Comparison of ENCODE assay signal across 8 cellular contexts in the genomic region with DNA sequence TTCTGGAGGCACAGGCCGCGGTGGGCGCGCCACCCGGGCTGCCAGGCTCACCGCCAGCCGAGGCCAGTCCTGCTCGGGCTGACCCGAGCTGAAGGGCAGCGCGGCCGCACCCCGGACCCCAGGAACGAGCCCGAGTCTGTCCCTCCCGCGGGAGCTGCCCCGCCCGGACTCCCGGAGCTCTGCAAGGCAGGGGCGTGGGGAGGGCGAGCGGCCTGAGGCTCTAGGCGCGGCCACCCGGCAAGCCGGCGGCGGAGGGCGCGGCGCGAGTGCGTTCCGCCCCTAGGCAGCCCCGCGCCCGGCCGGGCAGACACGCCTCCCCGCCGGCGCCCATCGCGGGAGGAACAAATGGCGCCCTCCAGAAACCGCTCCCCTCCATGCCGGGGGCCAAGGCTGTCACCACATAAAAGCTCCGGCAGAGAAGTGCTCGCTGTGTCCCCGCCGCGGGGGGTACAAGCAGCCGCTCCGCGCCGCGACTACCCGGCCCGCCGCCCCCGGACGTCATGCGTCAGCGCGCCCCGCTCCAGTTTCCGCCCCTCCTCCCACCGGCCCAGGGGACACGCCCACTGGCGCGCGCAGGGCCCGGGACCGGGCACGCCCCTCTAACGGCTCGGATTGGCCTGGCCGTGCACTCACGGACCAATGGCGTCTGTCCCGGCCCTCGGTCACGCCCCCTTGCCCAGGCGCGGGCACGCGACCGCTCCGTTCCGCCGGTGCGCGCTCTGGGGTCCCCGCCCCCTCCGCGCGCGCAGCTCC. TPM values are rescaled to one million over a fixed set of nuclear protein-coding genes. Genes with fewer than 3 reads are reported as not detected.
DNase-seq lines count a peak whose midpoint lies in the region; ATAC-seq, FAIRE-seq and TF ChIP-seq lines count a peak whose summit lies in the region.

No MANE protein-coding gene starts in this region.

- peak overlapping the region; percentile 70 for H3K4me3 ChIP-seq in mesodermal cell (ENCODE audit: extremely low read depth, insufficient read depth, low read length, poor library complexity, severe bottlenecking)

- FAIRE-seq in HTR-8/SVneo (lab: Jason Lieb, UNC), result peak; percentile 99

- ATAC-seq in GM21390 (IDR thresholded peaks at IDR 0.05; ENCODE audit: unreplicated experiment), result peak; percentile 58

- no peak for TF ChIP-seq CTCF in Calu3 (IDR thresholded peaks at IDR 0.05; ENCODE audit: unreplicated experiment)
- no peak for TF ChIP-seq CTCF in endothelial cell (IDR thresholded peaks at IDR 0.05; ENCODE audit: unreplicated experiment)

- H3K4me1 ChIP-seq in mesodermal cell (ENCODE audit: control insufficient read depth, insufficient read depth, low read length, poor library complexity, severe bottlenecking), result peaks cover 12% of the 10 kb centered on the region

- H3K9me3 ChIP-seq in mesodermal cell (ENCODE audit: control insufficient read depth, low read length), result no peaks in the 10 kb centered on the region

- H3K4me3 Mint-ChIP-seq in Calu3 (ENCODE audit: low read depth, unreplicated experiment), result peak overlapping the region; percentile 70
- H3K4me3 Mint-ChIP-seq in endothelial cell (ENCODE audit: unreplicated experiment), result peak overlapping the region; percentile 82

- intact Hi-C loops in Calu3 (cut with micrococcal nuclease; ENCODE audit: unreplicated experiment), result loop anchor here (10.0 kb wide), 1 partner anchor 111 kb away; no protein-coding TSS in a partner anchor

- no TSS peak for BruUV-seq in Calu3 (replicated peaks; lab: Mats Ljungman, UMichigan)

- H3K36me3 ChIP-seq in mesodermal cell (ENCODE audit: control insufficient read depth, insufficient read depth, low read length), result peaks cover 11% of the 10 kb centered on the region

- peak; percentile 88 for DNase-seq in Calu3
- peak; percentile 96 for DNase-seq in HTR-8/SVneo (ENCODE audit: insufficient read length, low spot score)
- peak; percentile 94 for DNase-seq in NOMO-1 treated with dmso at 0.1 percent for 144 hours (lab: John Stamatoyannopoulos, UW; ENCODE audit: unreplicated experiment)
- DNase-seq in activated CD8-positive, alpha-beta memory T cell treated with anti-CD3 and anti-CD28 coated beads, Interleukin-2, amount 50 U/mL, for 48 hours, result peak; percentile 100
- peak; percentile 99 for DNase-seq in endothelial cell (ENCODE audit: low spot score)
- DNase-seq in stimulated activated CD8-positive, alpha-beta memory T cell treated with anti-CD3 and anti-CD28 coated beads, Interleukin-15, amount 100 ng/mL, for 1 hour (ENCODE audit: low read depth), result peak; percentile 99

- H3K4me1 Mint-ChIP-seq in Calu3 (ENCODE audit: low read depth, unreplicated experiment), result no peaks in the 10 kb centered on the region
- H3K4me1 Mint-ChIP-seq in endothelial cell (ENCODE audit: unreplicated experiment), result peaks cover 17% of the 10 kb centered on the region

- 0 to 1% methylated on average over 61 to 81 of the region's 99 CpGs for WGBS in mesodermal cell (ENCODE audit: insufficient coverage in 2 of 2), 2 experiments

- H3K9me3 Mint-ChIP-seq in Calu3 (ENCODE audit: low read depth, unreplicated experiment) (no peaks in the 10 kb centered on the region), endothelial cell (ENCODE audit: unreplicated experiment) (no peaks in the 10 kb centered on the region)

- H3K27me3 Mint-ChIP-seq in Calu3 (ENCODE audit: unreplicated experiment) (no peaks in the 10 kb centered on the region), endothelial cell (ENCODE audit: unreplicated experiment) (peaks cover 24% of the 10 kb centered on the region)

- peaks cover 24% of the 10 kb centered on the region for H3K36me3 Mint-ChIP-seq in Calu3 (ENCODE audit: insufficient read depth, unreplicated experiment)
- H3K36me3 Mint-ChIP-seq in endothelial cell (ENCODE audit: low read depth, unreplicated experiment), result no peaks in the 10 kb centered on the region

- CTCF ChIA-PET in Calu3 (lab: Charles Lee), result no interaction called here

- H3K27ac Mint-ChIP-seq in Calu3 (ENCODE audit: unreplicated experiment), result no peak overlapping the region
- H3K27ac Mint-ChIP-seq in endothelial cell (ENCODE audit: unreplicated experiment), result no peak overlapping the region

- H3K27ac ChIP-seq in mesodermal cell (ENCODE audit: low read depth, low read length, severe bottlenecking), result peak overlapping the region; percentile 89

RNA-seq across cellular contexts. Expression of gene KLF13, which starts 0.5 kb away (rescaled TPM):
- total RNA-seq in Calu3 (2022), result 14.1 and 22.9 TPM in 2 replicates
- 45.1 TPM for total RNA-seq in endothelial cell (ENCODE audit: unreplicated experiment)
- polyA plus RNA-seq in mesodermal cell (2013, experiment 1 of 2), result 45.0 TPM
- polyA plus RNA-seq in mesodermal cell (2013, experiment 2 of 2), result 49.5 TPM

Comparison
In these comparisons a context has a peak if more than half of its experiments do, and no peak if none do; other contexts are left out.
1. Peak in every context shown above with its lines: DNase-seq, ATAC-seq, H3K4me3 ChIP-seq and H3K27ac ChIP-seq.